ENCODE assay signal across 1 cellular context in the genomic region with DNA sequence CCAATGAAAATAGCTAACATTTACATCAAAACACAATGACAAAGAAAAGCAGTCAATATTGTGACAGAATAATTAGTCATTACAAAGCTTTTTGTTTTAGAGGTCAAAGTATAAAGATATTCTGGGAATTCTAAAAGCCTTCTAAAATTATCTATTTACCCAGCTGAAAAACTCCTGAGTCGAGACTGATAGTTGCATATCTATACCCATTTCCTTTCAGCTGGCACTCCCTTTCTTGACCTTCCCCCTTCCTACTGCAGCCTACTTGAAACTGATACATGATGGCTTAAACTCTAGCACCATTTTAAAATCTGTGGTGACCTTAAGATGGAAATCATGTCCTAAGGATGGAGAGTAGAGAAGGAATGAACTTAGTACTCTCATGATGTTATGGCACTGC.
TF ChIP-seq lines count a peak whose summit lies in the region.

No MANE protein-coding gene starts in this region.

TF ChIP-seq in K562, 482 proteins besides CTCF, POLR2A, EP300 and RAD21 (continued from another document and continues in another):
- TF ChIP-seq, protein P1, sequence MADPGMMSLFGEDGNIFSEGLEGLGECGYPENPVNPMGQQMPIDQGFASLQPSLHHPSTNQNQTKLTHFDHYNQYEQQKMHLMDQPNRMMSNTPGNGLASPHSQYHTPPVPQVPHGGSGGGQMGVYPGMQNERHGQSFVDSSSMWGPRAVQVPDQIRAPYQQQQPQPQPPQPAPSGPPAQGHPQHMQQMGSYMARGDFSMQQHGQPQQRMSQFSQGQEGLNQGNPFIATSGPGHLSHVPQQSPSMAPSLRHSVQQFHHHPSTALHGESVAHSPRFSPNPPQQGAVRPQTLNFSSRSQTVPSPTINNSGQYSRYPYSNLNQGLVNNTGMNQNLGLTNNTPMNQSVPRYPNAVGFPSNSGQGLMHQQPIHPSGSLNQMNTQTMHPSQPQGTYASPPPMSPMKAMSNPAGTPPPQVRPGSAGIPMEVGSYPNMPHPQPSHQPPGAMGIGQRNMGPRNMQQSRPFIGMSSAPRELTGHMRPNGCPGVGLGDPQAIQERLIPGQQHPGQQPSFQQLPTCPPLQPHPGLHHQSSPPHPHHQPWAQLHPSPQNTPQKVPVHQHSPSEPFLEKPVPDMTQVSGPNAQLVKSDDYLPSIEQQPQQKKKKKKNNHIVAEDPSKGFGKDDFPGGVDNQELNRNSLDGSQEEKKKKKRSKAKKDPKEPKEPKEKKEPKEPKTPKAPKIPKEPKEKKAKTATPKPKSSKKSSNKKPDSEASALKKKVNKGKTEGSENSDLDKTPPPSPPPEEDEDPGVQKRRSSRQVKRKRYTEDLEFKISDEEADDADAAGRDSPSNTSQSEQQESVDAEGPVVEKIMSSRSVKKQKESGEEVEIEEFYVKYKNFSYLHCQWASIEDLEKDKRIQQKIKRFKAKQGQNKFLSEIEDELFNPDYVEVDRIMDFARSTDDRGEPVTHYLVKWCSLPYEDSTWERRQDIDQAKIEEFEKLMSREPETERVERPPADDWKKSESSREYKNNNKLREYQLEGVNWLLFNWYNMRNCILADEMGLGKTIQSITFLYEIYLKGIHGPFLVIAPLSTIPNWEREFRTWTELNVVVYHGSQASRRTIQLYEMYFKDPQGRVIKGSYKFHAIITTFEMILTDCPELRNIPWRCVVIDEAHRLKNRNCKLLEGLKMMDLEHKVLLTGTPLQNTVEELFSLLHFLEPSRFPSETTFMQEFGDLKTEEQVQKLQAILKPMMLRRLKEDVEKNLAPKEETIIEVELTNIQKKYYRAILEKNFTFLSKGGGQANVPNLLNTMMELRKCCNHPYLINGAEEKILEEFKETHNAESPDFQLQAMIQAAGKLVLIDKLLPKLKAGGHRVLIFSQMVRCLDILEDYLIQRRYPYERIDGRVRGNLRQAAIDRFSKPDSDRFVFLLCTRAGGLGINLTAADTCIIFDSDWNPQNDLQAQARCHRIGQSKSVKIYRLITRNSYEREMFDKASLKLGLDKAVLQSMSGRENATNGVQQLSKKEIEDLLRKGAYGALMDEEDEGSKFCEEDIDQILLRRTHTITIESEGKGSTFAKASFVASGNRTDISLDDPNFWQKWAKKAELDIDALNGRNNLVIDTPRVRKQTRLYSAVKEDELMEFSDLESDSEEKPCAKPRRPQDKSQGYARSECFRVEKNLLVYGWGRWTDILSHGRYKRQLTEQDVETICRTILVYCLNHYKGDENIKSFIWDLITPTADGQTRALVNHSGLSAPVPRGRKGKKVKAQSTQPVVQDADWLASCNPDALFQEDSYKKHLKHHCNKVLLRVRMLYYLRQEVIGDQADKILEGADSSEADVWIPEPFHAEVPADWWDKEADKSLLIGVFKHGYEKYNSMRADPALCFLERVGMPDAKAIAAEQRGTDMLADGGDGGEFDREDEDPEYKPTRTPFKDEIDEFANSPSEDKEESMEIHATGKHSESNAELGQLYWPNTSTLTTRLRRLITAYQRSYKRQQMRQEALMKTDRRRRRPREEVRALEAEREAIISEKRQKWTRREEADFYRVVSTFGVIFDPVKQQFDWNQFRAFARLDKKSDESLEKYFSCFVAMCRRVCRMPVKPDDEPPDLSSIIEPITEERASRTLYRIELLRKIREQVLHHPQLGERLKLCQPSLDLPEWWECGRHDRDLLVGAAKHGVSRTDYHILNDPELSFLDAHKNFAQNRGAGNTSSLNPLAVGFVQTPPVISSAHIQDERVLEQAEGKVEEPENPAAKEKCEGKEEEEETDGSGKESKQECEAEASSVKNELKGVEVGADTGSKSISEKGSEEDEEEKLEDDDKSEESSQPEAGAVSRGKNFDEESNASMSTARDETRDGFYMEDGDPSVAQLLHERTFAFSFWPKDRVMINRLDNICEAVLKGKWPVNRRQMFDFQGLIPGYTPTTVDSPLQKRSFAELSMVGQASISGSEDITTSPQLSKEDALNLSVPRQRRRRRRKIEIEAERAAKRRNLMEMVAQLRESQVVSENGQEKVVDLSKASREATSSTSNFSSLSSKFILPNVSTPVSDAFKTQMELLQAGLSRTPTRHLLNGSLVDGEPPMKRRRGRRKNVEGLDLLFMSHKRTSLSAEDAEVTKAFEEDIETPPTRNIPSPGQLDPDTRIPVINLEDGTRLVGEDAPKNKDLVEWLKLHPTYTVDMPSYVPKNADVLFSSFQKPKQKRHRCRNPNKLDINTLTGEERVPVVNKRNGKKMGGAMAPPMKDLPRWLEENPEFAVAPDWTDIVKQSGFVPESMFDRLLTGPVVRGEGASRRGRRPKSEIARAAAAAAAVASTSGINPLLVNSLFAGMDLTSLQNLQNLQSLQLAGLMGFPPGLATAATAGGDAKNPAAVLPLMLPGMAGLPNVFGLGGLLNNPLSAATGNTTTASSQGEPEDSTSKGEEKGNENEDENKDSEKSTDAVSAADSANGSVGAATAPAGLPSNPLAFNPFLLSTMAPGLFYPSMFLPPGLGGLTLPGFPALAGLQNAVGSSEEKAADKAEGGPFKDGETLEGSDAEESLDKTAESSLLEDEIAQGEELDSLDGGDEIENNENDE (IDR thresholded peaks at IDR 0.05; ENCODE audit: low read depth, low read length): no peak
- TF ChIP-seq POLR2AphosphoS2 (IDR thresholded peaks at IDR 0.05; ENCODE audit: low read length): no peak
- no peak for TF ChIP-seq NBN (IDR thresholded peaks at IDR 0.05; ENCODE audit: low read depth)
- no peak for TF ChIP-seq L3MBTL2 (IDR thresholded peaks at IDR 0.05)
- no peak for TF ChIP-seq ZNF263 (CRISPR knock-in tag; IDR thresholded peaks at IDR 0.05; ENCODE audit: borderline replicate concordance)
- TF ChIP-seq POLR2B (IDR thresholded peaks at IDR 0.05; ENCODE audit: low read depth, partially characterized antibody): no peak
- no peak for TF ChIP-seq ZNF316 (IDR thresholded peaks at IDR 0.05)
- no peak for TF ChIP-seq ZBTB49 (CRISPR knock-in tag; IDR thresholded peaks at IDR 0.05; ENCODE audit: borderline replicate concordance)
- TF ChIP-seq ZNF184 (CRISPR knock-in tag; IDR thresholded peaks at IDR 0.05): no peak
- TF ChIP-seq ZNF318 (IDR thresholded peaks at IDR 0.05; ENCODE audit: borderline replicate concordance in 1 of 2, low read depth in 1 of 2): no peak
- TF ChIP-seq SMC3 (conservative IDR thresholded peaks at IDR 0.05; ENCODE audit: insufficient read depth, low read depth, low read length): no peak
- TF ChIP-seq MCM3 (IDR thresholded peaks at IDR 0.05): no peak
- TF ChIP-seq GATA2 (CRISPR knock-in tag; IDR thresholded peaks at IDR 0.05): peak; percentile 65; the same call in 1 of the 2 replicates
- no peak for TF ChIP-seq CGGBP1 (CRISPR knock-in tag; IDR thresholded peaks at IDR 0.05)
- TF ChIP-seq NCOA2 (IDR thresholded peaks at IDR 0.05; ENCODE audit: partially characterized antibody in 2 of 2): peak; percentile 54 to 63
- no peak for TF ChIP-seq TCF15 (CRISPR knock-in tag; IDR thresholded peaks at IDR 0.05)
- no peak for TF ChIP-seq ZNF165 (CRISPR knock-in tag; IDR thresholded peaks at IDR 0.05; ENCODE audit: borderline replicate concordance)
- no peak for TF ChIP-seq KAT8 (IDR thresholded peaks at IDR 0.05; ENCODE audit: low read depth)
- TF ChIP-seq, protein P2, sequence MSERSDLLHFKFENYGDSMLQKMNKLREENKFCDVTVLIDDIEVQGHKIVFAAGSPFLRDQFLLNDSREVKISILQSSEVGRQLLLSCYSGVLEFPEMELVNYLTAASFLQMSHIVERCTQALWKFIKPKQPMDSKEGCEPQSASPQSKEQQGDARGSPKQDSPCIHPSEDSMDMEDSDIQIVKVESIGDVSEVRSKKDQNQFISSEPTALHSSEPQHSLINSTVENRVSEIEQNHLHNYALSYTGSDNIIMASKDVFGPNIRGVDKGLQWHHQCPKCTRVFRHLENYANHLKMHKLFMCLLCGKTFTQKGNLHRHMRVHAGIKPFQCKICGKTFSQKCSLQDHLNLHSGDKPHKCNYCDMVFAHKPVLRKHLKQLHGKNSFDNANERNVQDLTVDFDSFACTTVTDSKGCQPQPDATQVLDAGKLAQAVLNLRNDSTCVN (CRISPR knock-in tag; IDR thresholded peaks at IDR 0.05): no peak
- TF ChIP-seq AFF4 (CRISPR knock-in tag; IDR thresholded peaks at IDR 0.05): no peak
